24 cellular contexts compared by ENCODE assay signal in the genomic region with DNA sequence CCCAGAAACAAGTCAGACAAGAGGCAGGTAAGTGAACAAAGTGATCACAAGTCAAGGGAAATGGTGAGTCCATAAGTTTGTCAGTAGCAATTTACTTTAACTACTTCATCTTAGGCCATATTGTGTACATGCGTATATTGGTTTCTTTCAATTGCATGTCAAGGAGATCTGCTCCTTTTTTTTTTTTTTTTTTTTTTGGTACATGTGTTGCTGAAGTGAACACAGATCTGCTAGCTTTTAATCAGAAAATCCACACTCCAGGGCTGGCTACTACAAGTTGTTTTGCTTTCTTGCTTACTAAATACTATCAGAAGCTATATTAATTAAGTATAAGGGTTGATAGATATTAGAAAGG.
A peak's percentile ranks its signal among the peaks of the same experiment; 100 is the strongest.
DNase-seq lines count a peak whose midpoint lies in the region; ATAC-seq, FAIRE-seq and TF ChIP-seq lines count a peak whose summit lies in the region.
"Had no signal": no experiment of that assay in that cellular context is flagged by ENCODE, and none has a peak within 500 bp of the region (broad histone marks: within the 10 kb centered on the region; RNA-seq: fewer than 3 reads in every experiment).

No MANE protein-coding gene starts in this region.

- no peak for DNase-seq in activated CD8-positive, alpha-beta memory T cell treated with anti-CD3 and anti-CD28 coated beads, Interleukin-2, amount 10 ng/mL, durations not matched to agents 7 days and 5 days
- no peak for DNase-seq in activated CD8-positive, alpha-beta memory T cell treated with anti-CD3 and anti-CD28 coated beads, Interleukin-2, amount 50 U/mL, for 48 hours
- DNase-seq in H1 (ENCODE audit: low read depth in 1 of 2, low spot score in 2 of 2) (no peak), SKM-1 treated with dmso at 0.1 percent for 144 hours (lab: John Stamatoyannopoulos, UW; ENCODE audit: unreplicated experiment) (no peak)
- no peak for DNase-seq in natural killer cell treated with Interleukin-12 subunit alpha and Interleukin-12 subunit beta and Interleukin-15 and Interleukin-18, amount 100 ng/mL, for 72 hours (ENCODE audit: low spot score)
- no peak for DNase-seq in activated CD4-positive, CD25-positive, alpha-beta regulatory T cell treated with anti-CD3 and anti-CD28 coated beads, Interleukin-2, amount 50 U/mL, for 72 hours
- DNase-seq: 8988T; ACHN; AML-193; BE2C; CD4-positive, alpha-beta T cell; CD8-positive, alpha-beta memory T cell; DMS53; DMS79 treated with DMSO at 0.1 percent for 48 hours; GF-D8; GOT3; H7; HCEC 1CT had no signal

- peak overlapping the region; percentile 3 for H3K27ac Mint-ChIP-seq in activated CD8-positive, alpha-beta memory T cell treated with anti-CD3 and anti-CD28 coated beads, Interleukin-2, amount 10 ng/mL, durations not matched to agents 7 days and 5 days
- H3K27ac Mint-ChIP-seq in natural killer cell treated with Interleukin-12 subunit alpha and Interleukin-12 subunit beta and Interleukin-15 and Interleukin-18, amount 100 ng/mL, for 72 hours = peak overlapping the region; percentile 40 to 61
- H3K27ac Mint-ChIP-seq: CD14-positive monocyte; CD4-positive, alpha-beta T cell; CD8-positive, alpha-beta memory T cell had no signal

- H3K27me3 Mint-ChIP-seq in activated CD8-positive, alpha-beta memory T cell treated with anti-CD3 and anti-CD28 coated beads, Interleukin-2, amount 10 ng/mL, durations not matched to agents 7 days and 5 days = no peaks in the 10 kb centered on the region
- H3K27me3 Mint-ChIP-seq in natural killer cell treated with Interleukin-12 subunit alpha and Interleukin-12 subunit beta and Interleukin-15 and Interleukin-18, amount 100 ng/mL, for 72 hours = no peaks in the 10 kb centered on the region
- H3K27me3 Mint-ChIP-seq: CD4-positive, alpha-beta T cell; CD8-positive, alpha-beta memory T cell had no signal

- no peak overlapping the region for H2BK20ac ChIP-seq in H1 (ENCODE audit: low read length)

- peaks cover 21% of the 10 kb centered on the region for H3K4me1 Mint-ChIP-seq in activated CD8-positive, alpha-beta memory T cell treated with anti-CD3 and anti-CD28 coated beads, Interleukin-2, amount 10 ng/mL, durations not matched to agents 7 days and 5 days
- peaks cover 4 to 7% of the 10 kb centered on the region in 2 donors for H3K4me1 Mint-ChIP-seq in natural killer cell treated with Interleukin-12 subunit alpha and Interleukin-12 subunit beta and Interleukin-15 and Interleukin-18, amount 100 ng/mL, for 72 hours (ENCODE audit: low read depth in 2 of 2)
- H3K4me1 Mint-ChIP-seq: CD8-positive, alpha-beta memory T cell had no signal

- no peak overlapping the region for H3K14ac ChIP-seq in H1 (ENCODE audit: insufficient read length)

- no peak overlapping the region for H3K4me2 ChIP-seq in H1 (ENCODE audit: insufficient read depth in 1 of 2, low read depth in 2 of 2, low read length in 2 of 2)
- H3K4me2 ChIP-seq: A549; BLaER1 treated with 17β-estradiol and CSF1 and Interleukin-3, amounts not matched to agents 10 nM and 100 nM had no signal

- H2BK15ac ChIP-seq in H1 (ENCODE audit: low read length) = peak overlapping the region; percentile 65; the same call in 1 of the 2 replicates

- H4K5ac ChIP-seq in H1 (ENCODE audit: insufficient read length, low read depth, low read length) = no peak overlapping the region

- peaks cover 7% of the 10 kb centered on the region for H3K9me3 Mint-ChIP-seq in activated CD8-positive, alpha-beta memory T cell treated with anti-CD3 and anti-CD28 coated beads, Interleukin-2, amount 10 ng/mL, durations not matched to agents 7 days and 5 days (ENCODE audit: low read depth)
- H3K9me3 Mint-ChIP-seq in natural killer cell treated with Interleukin-12 subunit alpha and Interleukin-12 subunit beta and Interleukin-15 and Interleukin-18, amount 100 ng/mL, for 72 hours = peaks cover 7% of the 10 kb centered on the region

- TF ChIP-seq CTCF in H1 (IDR thresholded peaks at IDR 0.05; ENCODE audit: control extremely low read depth in 1 of 3, insufficient read depth in 1 of 3, low read depth in 1 of 3, low read length in 3 of 3) = no peak

- no peak overlapping the region for H4K8ac ChIP-seq in H1 (ENCODE audit: extremely low read depth, insufficient read depth, low read length)

- H3K27me3 ChIP-seq in H1 (replicated peaks in 1 of 4; ENCODE audit: control insufficient read depth in 3 of 4, extremely low read depth in 1 of 4, insufficient read depth in 3 of 4, low read length in 3 of 4) = no peaks in the 10 kb centered on the region; a peak in 1 of 7 replicates
- H3K27me3 ChIP-seq: BE2C; BLaER1 treated with 17β-estradiol and CSF1 and Interleukin-3, amounts not matched to agents 10 nM and 100 nM had no signal

- TF ChIP-seq POLR2A in H1 (IDR thresholded peaks at IDR 0.05; ENCODE audit: control extremely low read depth in 1 of 2, low read depth in 2 of 2, low read length in 2 of 2) = no peak

- H3K4me1 ChIP-seq in H1 (replicated peaks in 1 of 4; ENCODE audit: control insufficient read depth in 3 of 4, insufficient read depth in 4 of 4, low read length in 3 of 4) = peaks cover 0 to 2% (median 0%) of the 10 kb centered on the region in 4 experiments; a peak in 1 of 7 replicates
- H3K4me1 ChIP-seq: A549, BE2C had no signal

- no peaks in the 10 kb centered on the region for H3K79me1 ChIP-seq in H1 (ENCODE audit: low read depth, low read length)

- POLR2A ChIA-PET in H1 (lab: Charles Lee; ENCODE audit: partially characterized antibody) = no interaction called here

- H4K20me1 ChIP-seq in H1 (replicated peaks in 1 of 2; ENCODE audit: control insufficient read depth in 1 of 2, insufficient read depth in 2 of 2, low read length in 2 of 2) = no peaks in the 10 kb centered on the region
- H4K20me1 ChIP-seq: BLaER1 treated with 17β-estradiol and CSF1 and Interleukin-3, amounts not matched to agents 10 nM and 100 nM had no signal

- peak overlapping the region; percentile 77 for H2BK12ac ChIP-seq in H1 (ENCODE audit: low read depth, low read length)

- no peak overlapping the region for H2AFZ ChIP-seq in H1 (ENCODE audit: low read length)

- peak overlapping the region; percentile 10 for H4K91ac ChIP-seq in H1 (replicated peaks; ENCODE audit: insufficient read length, low read length)

- H3K56ac ChIP-seq in H1 (replicated peaks; ENCODE audit: insufficient read length, low read depth, low read length) = no peak overlapping the region

- H3K4ac ChIP-seq in H1 (replicated peaks; ENCODE audit: insufficient read length, low read depth, low read length) = no peak overlapping the region

- no peak overlapping the region for H3K18ac ChIP-seq in H1 (ENCODE audit: extremely low read depth, low read length)

- H3K4me3 ChIP-seq in GM08714 (ENCODE audit: low read length) = peak overlapping the region; percentile 55; the same call in 1 of the 2 replicates
- no peak overlapping the region for H3K4me3 ChIP-seq in H1 (ENCODE audit: extremely low read depth in 1 of 4, insufficient read depth in 2 of 4, low read depth in 3 of 4, low read length in 4 of 4)
- H3K4me3 ChIP-seq: A549; BLaER1 treated with 17β-estradiol and CSF1 and Interleukin-3, amounts not matched to agents 10 nM and 100 nM had no signal

- no peak for FAIRE-seq in H1 (lab: Jason Lieb, UNC)
- FAIRE-seq: A549, D721Med, GM12891 had no signal

- no peak for TF ChIP-seq EP300 in H1 (IDR thresholded peaks at IDR 0.05; ENCODE audit: borderline replicate concordance in 1 of 2, low read depth in 2 of 2, low read length in 2 of 2)

- H3K79me2 ChIP-seq in H1 (ENCODE audit: control insufficient read depth in 1 of 2, insufficient read depth in 2 of 2, low read length in 2 of 2) = no peaks in the 10 kb centered on the region

- no peak overlapping the region for H3K23ac ChIP-seq in H1 (ENCODE audit: insufficient read length)

- no peak for ATAC-seq in activated CD8-positive, alpha-beta memory T cell treated with anti-CD3 and anti-CD28 coated beads, Interleukin-2, amount 10 ng/mL, durations not matched to agents 7 days and 5 days
- ATAC-seq in natural killer cell treated with Interleukin-12 subunit alpha and Interleukin-12 subunit beta and Interleukin-15 and Interleukin-18, amount 100 ng/mL, for 72 hours = no peak
- ATAC-seq: A549 had no signal

- H2AK5ac ChIP-seq in H1 (ENCODE audit: low read depth, low read length) = no peak overlapping the region

- no peak overlapping the region for H3K4me3 Mint-ChIP-seq in activated CD8-positive, alpha-beta memory T cell treated with anti-CD3 and anti-CD28 coated beads, Interleukin-2, amount 10 ng/mL, durations not matched to agents 7 days and 5 days
- peak overlapping the region; percentile 60 for H3K4me3 Mint-ChIP-seq in natural killer cell treated with Interleukin-12 subunit alpha and Interleukin-12 subunit beta and Interleukin-15 and Interleukin-18, amount 100 ng/mL, for 72 hours
- H3K4me3 Mint-ChIP-seq: CD14-positive monocyte; CD4-positive, alpha-beta T cell; CD8-positive, alpha-beta memory T cell had no signal

- H3K9ac ChIP-seq in H1 (replicated peaks in 1 of 4; ENCODE audit: extremely low read depth in 1 of 4, low read depth in 3 of 4, low read length in 3 of 4) = no peak overlapping the region
- H3K9ac ChIP-seq: BLaER1 treated with 17β-estradiol and CSF1 and Interleukin-3, amounts not matched to agents 10 nM and 100 nM had no signal

- H2BK120ac ChIP-seq in H1 (replicated peaks; ENCODE audit: low read depth, low read length) = no peak overlapping the region

- no peaks in the 10 kb centered on the region for H3K36me3 Mint-ChIP-seq in activated CD8-positive, alpha-beta memory T cell treated with anti-CD3 and anti-CD28 coated beads, Interleukin-2, amount 10 ng/mL, durations not matched to agents 7 days and 5 days
- no peaks in the 10 kb centered on the region for H3K36me3 Mint-ChIP-seq in natural killer cell treated with Interleukin-12 subunit alpha and Interleukin-12 subunit beta and Interleukin-15 and Interleukin-18, amount 100 ng/mL, for 72 hours
- H3K36me3 Mint-ChIP-seq: CD14-positive monocyte; CD8-positive, alpha-beta memory T cell had no signal

- 100% methylated on average over 1 of the region's 1 CpG; no CpG with 5 or more reads in 1 of the 2 experiments for WGBS in H1 (ENCODE audit: extremely low coverage in 1 of 2, insufficient coverage in 1 of 2, insufficient read length in 1 of 2, insufficient replicate concordance in 2 of 2, low coverage in 1 of 2, low lambda C conversion rate in 2 of 2, missing lambda C conversion rate in 1 of 2), 2 experiments

- H3K23me2 ChIP-seq in H1 (ENCODE audit: low read depth, low read length) = no peaks in the 10 kb centered on the region

- H2BK5ac ChIP-seq in H1 (ENCODE audit: low read depth, low read length) = no peak overlapping the region

- no peak for TF ChIP-seq RAD21 in H1 (IDR thresholded peaks at IDR 0.05 in 1 of 2, conservative IDR thresholded peaks at IDR 0.05 in 1 of 2; ENCODE audit: low read depth in 2 of 2, low read length in 2 of 2)

- no peak overlapping the region for H3K27ac ChIP-seq in H1 (ENCODE audit: low read depth, low read length)
- H3K27ac ChIP-seq: A549; BLaER1 treated with 17β-estradiol and CSF1 and Interleukin-3, amounts not matched to agents 10 nM and 100 nM had no signal

- CTCF ChIA-PET in activated CD8-positive, alpha-beta memory T cell treated with anti-CD3 and anti-CD28 coated beads, Interleukin-2, amount 10 ng/mL, durations not matched to agents 7 days and 5 days (lab: Charles Lee) = interaction anchor here (0.8 kb wide), 1 partner anchor 23 kb away, joined by 3 read pairs; no protein-coding TSS in a partner anchor
- CTCF ChIA-PET in H1 (lab: Charles Lee; ENCODE audit: partially characterized antibody) = interaction anchor here (1.6 kb wide), 1 partner anchor 208 kb away, joined by 4 read pairs; no protein-coding TSS in a partner anchor

- peaks cover 0 to 4% of the 10 kb centered on the region in 2 experiments; a peak in 1 of 4 replicates for H3K9me3 ChIP-seq in H1 (ENCODE audit: insufficient read depth in 2 of 2, low read depth in 1 of 2, low read length in 1 of 2)
- H3K9me3 ChIP-seq: A549; BE2C; BLaER1 treated with 17β-estradiol and CSF1 and Interleukin-3, amounts not matched to agents 10 nM and 100 nM had no signal

- no peaks in the 10 kb centered on the region; a peak in 1 of 8 replicates for H3K36me3 ChIP-seq in H1 (ENCODE audit: control insufficient read depth in 2 of 4, insufficient read depth in 4 of 4, low read length in 3 of 4)
- H3K36me3 ChIP-seq: BE2C; BLaER1 treated with 17β-estradiol and CSF1 and Interleukin-3, amounts not matched to agents 10 nM and 100 nM had no signal
